ENCODE assay signal across 21 cellular contexts in the genomic region with DNA sequence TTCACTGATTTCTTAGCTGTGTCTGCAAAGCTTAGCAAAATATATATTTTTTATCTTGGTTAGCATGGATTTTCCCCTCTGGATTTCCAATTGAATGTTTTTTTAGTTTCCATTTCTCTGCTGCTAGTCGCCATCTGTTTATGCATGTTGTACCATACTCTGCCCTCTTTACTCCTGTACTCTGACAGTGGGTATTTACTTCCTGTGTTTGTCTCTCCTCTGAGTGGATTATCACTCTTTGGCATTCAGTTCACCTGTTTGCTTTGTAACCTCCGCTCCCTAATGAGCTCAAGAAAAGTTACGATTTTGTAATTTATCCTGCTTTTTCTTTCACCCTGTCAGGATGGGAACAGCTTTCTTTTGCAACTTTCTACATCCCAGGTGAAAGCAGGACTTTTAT. TPM values are rescaled to one million over a fixed set of nuclear protein-coding genes. Genes with fewer than 3 reads are reported as not detected.
DNase-seq lines count a peak whose midpoint lies in the region; ATAC-seq and TF ChIP-seq lines count a peak whose summit lies in the region.
"Had no signal": no experiment of that assay in that cellular context is flagged by ENCODE, and none has a peak within 500 bp of the region (broad histone marks: within the 10 kb centered on the region; RNA-seq: fewer than 3 reads in every experiment).

No MANE protein-coding gene starts in this region.

- H3K4me1 ChIP-seq in Panc1 (ENCODE audit: control insufficient read depth, insufficient read depth, low read length): peaks cover 46% of the 10 kb centered on the region
- H3K4me1 ChIP-seq in fibroblast of lung (ENCODE audit: control insufficient read depth, extremely low read depth, insufficient read depth, low read length): peaks cover 32% of the 10 kb centered on the region
- H3K4me1 ChIP-seq in skeletal muscle satellite cell (ENCODE audit: control insufficient read depth, insufficient read depth, low read length): peaks cover 46% of the 10 kb centered on the region
- H3K4me1 ChIP-seq: lower lobe of right lung had no signal

- H3K9ac ChIP-seq in fibroblast of lung (ENCODE audit: insufficient read depth, low read length) (no peak overlapping the region), skeletal muscle satellite cell (ENCODE audit: low read depth, low read length) (peak overlapping the region; percentile 32)
- H3K9ac ChIP-seq: BLaER1 treated with 17β-estradiol and CSF1 and Interleukin-3, amounts not matched to agents 10 nM and 100 nM had no signal

- in situ Hi-C loops in Panc1 (cut with HindIII; ENCODE audit: low pct_unique_long_range_greater_than_20kb, low sequenced_read_pairs): loop anchor here (5.0 kb wide), 1 partner anchor 48 kb away; no protein-coding TSS in a partner anchor

- H4K20me1 ChIP-seq in fibroblast of lung (ENCODE audit: control insufficient read depth, extremely low read depth, insufficient read depth, low read length): no peaks in the 10 kb centered on the region
- H4K20me1 ChIP-seq: BLaER1 treated with 17β-estradiol and CSF1 and Interleukin-3, amounts not matched to agents 10 nM and 100 nM had no signal

- CTCF ChIA-PET in Panc1 (lab: Charles Lee): no interaction called here

- H3K79me2 ChIP-seq in fibroblast of lung (ENCODE audit: control insufficient read depth, insufficient read depth, low read length): peaks cover 12% of the 10 kb centered on the region

- 0 out of 4 replicates have a peak overlapping the region, but pooled peaks of 1 of the 2 experiments have one; percentile 4 for H3K4me3 ChIP-seq in Panc1 (ENCODE audit: low read depth in 2 of 2, low read length in 2 of 2)
- no peak overlapping the region for H3K4me3 ChIP-seq in fibroblast of lung (replicated peaks in 1 of 4; ENCODE audit: control extremely low read depth in 1 of 4, insufficient read depth in 1 of 4, low read depth in 3 of 4, low read length in 4 of 4)
- H3K4me3 ChIP-seq in skeletal muscle satellite cell (ENCODE audit: low read length): no peak overlapping the region
- H3K4me3 ChIP-seq: BLaER1 treated with 17β-estradiol and CSF1 and Interleukin-3, amounts not matched to agents 10 nM and 100 nM; lower lobe of right lung; stomach had no signal

- no TSS peak for BruUV-seq in Panc1 (replicated peaks; lab: Mats Ljungman, UMichigan)

- ATAC-seq in Panc1: no peak
- ATAC-seq in HG03097 (IDR thresholded peaks at IDR 0.05; ENCODE audit: low FRiP score, unreplicated experiment): no peak
- no peak for ATAC-seq in GM18868 (IDR thresholded peaks at IDR 0.05; ENCODE audit: unreplicated experiment)
- ATAC-seq: lower lobe of right lung; naive thymus-derived CD4-positive, alpha-beta T cell; T-cell had no signal

- intact Hi-C loops in Panc1 (cut with micrococcal nuclease; ENCODE audit: unreplicated experiment): no loop called here

- no peak overlapping the region for H2AFZ ChIP-seq in fibroblast of lung (ENCODE audit: low read length)

- DNase-seq in NCI-H748 (lab: John Stamatoyannopoulos, UW; ENCODE audit: unreplicated experiment) (peak; percentile 21), NCI-H748 treated with DMSO at 0.1 percent for 48 hours (lab: John Stamatoyannopoulos, UW) (no peak), Panc1 (ENCODE audit: low read depth, low spot score) (no peak), fibroblast of lung (ENCODE audit: low read depth in 2 of 2) (peak in 1 of 2 donors; percentile 0), iPS-NIHi7 (ENCODE audit: extremely low spot score) (no peak)
- DNase-seq: activated naive CD4-positive, alpha-beta T cell treated with Interleukin-2 at 50 U/mL for 16 hours; cerebellar nuclear complex; GOT3; lower lobe of right lung; naive thymus-derived CD4-positive, alpha-beta T cell; NCI-H1105 treated with DMSO at 0.1 percent for 48 hours; NK-92 treated with Interleukin-12 subunit alpha and Interleukin-12 subunit beta, amount 100 ng/mL, for 24 hours; posterior cingulate gyrus; small intestine; stimulated activated CD4-positive, alpha-beta T cell treated with anti-CD3 and anti-CD28 coated beads, Interleukin-4, amount 100 ng/mL, for 1 hour; stomach; T-cell had no signal

- peak overlapping the region; percentile 100 for H3K27ac ChIP-seq in Panc1 (ENCODE audit: low read length)
- peak overlapping the region; percentile 26 for H3K27ac ChIP-seq in fibroblast of lung (ENCODE audit: insufficient read depth, low read length)
- H3K27ac ChIP-seq: BLaER1 treated with 17β-estradiol and CSF1 and Interleukin-3, amounts not matched to agents 10 nM and 100 nM; lower lobe of right lung; stomach had no signal

- H3K27me3 ChIP-seq in Panc1 (ENCODE audit: control insufficient read depth, insufficient read depth, low read length) (no peaks in the 10 kb centered on the region), fibroblast of lung (ENCODE audit: control insufficient read depth, insufficient read depth, low read length) (no peaks in the 10 kb centered on the region), skeletal muscle satellite cell (ENCODE audit: control insufficient read depth, insufficient read depth, low read length) (no peaks in the 10 kb centered on the region)
- H3K27me3 ChIP-seq: BLaER1 treated with 17β-estradiol and CSF1 and Interleukin-3, amounts not matched to agents 10 nM and 100 nM; stomach had no signal

- POLR2A ChIA-PET in Panc1 (lab: Charles Lee): interaction anchor here (0.6 kb wide), 1 partner anchor 210 kb away, joined by 4 read pairs; no protein-coding TSS in a partner anchor

- peaks cover 6% of the 10 kb centered on the region; the same call in 1 of the 2 replicates for H3K9me3 ChIP-seq in Panc1 (ENCODE audit: control insufficient read depth, insufficient read depth, low read depth, low read length)
- H3K9me3 ChIP-seq in fibroblast of lung (ENCODE audit: control insufficient read depth, insufficient read depth, low read depth, low read length): no peaks in the 10 kb centered on the region
- no peaks in the 10 kb centered on the region for H3K9me3 ChIP-seq in skeletal muscle satellite cell (replicated peaks; ENCODE audit: low read length)
- H3K9me3 ChIP-seq: lower lobe of right lung, stomach had no signal

- H3K36me3 ChIP-seq in Panc1 (ENCODE audit: control insufficient read depth, insufficient read depth, low read length) (peaks cover 14% of the 10 kb centered on the region), fibroblast of lung (ENCODE audit: control insufficient read depth, insufficient read depth, low read length) (peaks cover 3% of the 10 kb centered on the region), skeletal muscle satellite cell (ENCODE audit: insufficient read depth, low read length) (peaks cover 24% of the 10 kb centered on the region)

- H3K4me2 ChIP-seq in fibroblast of lung (ENCODE audit: extremely low read depth, insufficient read depth, low read length): no peak overlapping the region
- peak overlapping the region; percentile 72 for H3K4me2 ChIP-seq in skeletal muscle satellite cell (ENCODE audit: low read length)

- TF ChIP-seq CTCF in Panc1 (IDR thresholded peaks at IDR 0.05): no peak
- TF ChIP-seq CTCF in fibroblast of lung (conservative IDR thresholded peaks at IDR 0.05 in 1 of 2, IDR thresholded peaks at IDR 0.05 in 1 of 2; ENCODE audit: low read depth in 1 of 2, low read length in 2 of 2): no peak

RNA-seq across cellular contexts. Expression of a gene that starts 59.1 kb away (rescaled TPM):
- 63.0 TPM for total RNA-seq in Panc1 (2021; ENCODE audit: unreplicated experiment)
- 35.1 TPM for polyA plus RNA-seq in Panc1 (2012; ENCODE audit: insufficient read length)
- total RNA-seq in fibroblast of lung: 30.6 and 36.5 TPM in 2 replicates
- 29.6 and 49.2 TPM in 2 replicates for polyA plus RNA-seq in fibroblast of lung
- 22.2 and 38.2 TPM in 2 replicates for polyA plus RNA-seq in fibroblast of lung (2012)
- polyA minus RNA-seq in fibroblast of lung (ENCODE audit: low replicate concordance): 19.9 and 24.3 TPM in 2 replicates
- 25.9 and 27.3 TPM in 2 replicates for total RNA-seq in skeletal muscle satellite cell (2012; rRNA removed)

RNA-seq across cellular contexts. Expression of a gene that starts 59.3 kb away (rescaled TPM):
- 42.6 TPM for total RNA-seq in Panc1 (2021; ENCODE audit: unreplicated experiment)
- 25.5 TPM for polyA plus RNA-seq in Panc1 (2012; ENCODE audit: insufficient read length)
- total RNA-seq in fibroblast of lung: 23.1 and 32.7 TPM in 2 replicates
- 32.2 and 42.5 TPM in 2 replicates for polyA plus RNA-seq in fibroblast of lung
- polyA plus RNA-seq in fibroblast of lung (2012): 31.2 and 38.3 TPM in 2 replicates
- 3.2 and 3.7 TPM in 2 replicates for polyA minus RNA-seq in fibroblast of lung (ENCODE audit: low replicate concordance)
- total RNA-seq in skeletal muscle satellite cell (2012; rRNA removed): 22.1 and 23.3 TPM in 2 replicates
